In the genomic region with DNA sequence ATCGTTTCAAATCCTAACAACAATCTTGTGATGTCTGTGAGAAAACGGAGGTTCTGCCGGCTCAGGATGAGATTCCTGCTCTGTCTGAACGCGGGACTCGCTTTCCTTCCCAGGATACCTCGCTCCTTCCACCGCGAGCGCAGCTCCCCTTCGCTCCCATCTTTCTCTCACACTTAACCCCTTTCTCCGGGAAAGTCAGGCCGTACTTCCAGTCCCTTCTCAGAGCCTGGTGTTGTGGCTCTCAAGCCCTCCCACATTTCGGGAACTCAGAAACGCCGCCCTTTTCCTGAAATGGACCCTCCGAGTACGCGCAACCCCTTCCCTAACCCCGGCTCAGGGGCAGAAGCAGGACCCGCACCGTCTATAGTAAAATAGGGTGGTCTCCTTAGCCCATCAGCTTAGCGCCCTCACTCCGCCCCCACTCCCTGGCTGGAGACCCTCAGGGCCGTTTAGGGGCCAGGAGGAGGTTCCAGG, we compare ENCODE assay signal across 8 cellular contexts. TPM values are rescaled to one million over a fixed set of nuclear protein-coding genes. Genes with fewer than 3 reads are reported as not detected.
A peak's percentile ranks its signal among the peaks of the same experiment; 100 is the strongest.
DNase-seq lines count a peak whose midpoint lies in the region; ATAC-seq and TF ChIP-seq lines count a peak whose summit lies in the region.

No MANE protein-coding gene starts in this region.

- H3K36me3 Mint-ChIP-seq in activated naive CD4-positive, alpha-beta T cell treated with anti-CD3 and anti-CD28 coated beads, Interleukin-2, amount 50 U/mL, for 72 hours = peaks cover 26 to 27% of the 10 kb centered on the region in 2 donors
- H3K36me3 Mint-ChIP-seq in progenitor cell of endocrine pancreas (ENCODE audit: insufficient read depth) = peaks cover 2% of the 10 kb centered on the region

- H3K4me1 Mint-ChIP-seq in progenitor cell of endocrine pancreas (ENCODE audit: low read depth) = peaks cover 60% of the 10 kb centered on the region

- H3K9me3 Mint-ChIP-seq in activated naive CD4-positive, alpha-beta T cell treated with anti-CD3 and anti-CD28 coated beads, Interleukin-2, amount 50 U/mL, for 72 hours = no peaks in the 10 kb centered on the region
- H3K9me3 Mint-ChIP-seq in progenitor cell of endocrine pancreas (ENCODE audit: low read depth) = no peaks in the 10 kb centered on the region

- DNase-seq in Ammon's horn (ENCODE audit: low spot score) (peak; percentile 67), MV-4-11 (lab: John Stamatoyannopoulos, UW) (peak; percentile 41), left cardiac atrium (no peak), progenitor cell of endocrine pancreas (ENCODE audit: low spot score, unreplicated experiment) (no peak), GM10266 (ENCODE audit: extremely low spot score) (no peak), posterior vena cava (ENCODE audit: low spot score) (no peak)
- peak in 1 of 2 donors; percentile 57 for DNase-seq in activated naive CD4-positive, alpha-beta T cell treated with anti-CD3 and anti-CD28 coated beads, Interleukin-2, amount 50 U/mL, for 72 hours (ENCODE audit: low spot score in 2 of 2)

- peak overlapping the region; percentile 96 to 100 for H3K27ac Mint-ChIP-seq in activated naive CD4-positive, alpha-beta T cell treated with anti-CD3 and anti-CD28 coated beads, Interleukin-2, amount 50 U/mL, for 72 hours
- peak overlapping the region; percentile 98 for H3K27ac Mint-ChIP-seq in progenitor cell of endocrine pancreas

- ATAC-seq in GM18909 (IDR thresholded peaks at IDR 0.05; ENCODE audit: poor library complexity, unreplicated experiment) = peak; percentile 1
- ATAC-seq in activated naive CD4-positive, alpha-beta T cell treated with anti-CD3 and anti-CD28 coated beads, Interleukin-2, amount 50 U/mL, for 72 hours = peak; percentile 2 to 31
- ATAC-seq in left cardiac atrium = peak; percentile 31 to 33

- H3K27me3 Mint-ChIP-seq in progenitor cell of endocrine pancreas = no peaks in the 10 kb centered on the region

- TF ChIP-seq CTCF in progenitor cell of endocrine pancreas (IDR thresholded peaks at IDR 0.05; ENCODE audit: unreplicated experiment) (no peak), GM10266 (IDR thresholded peaks at IDR 0.05; ENCODE audit: control insufficient read depth, insufficient read depth, low read depth, missing control alignments) (no peak)

- intact Hi-C loops in left cardiac atrium (cut with DNase I) = no loop called here
- intact Hi-C loops in posterior vena cava (cut with DNase I) = no loop called here

- peak overlapping the region; percentile 95 for H3K4me3 Mint-ChIP-seq in progenitor cell of endocrine pancreas (ENCODE audit: low read depth)

RNA-seq across cellular contexts. Expression of gene FEM1B, which starts 0.4 kb away (rescaled TPM):
- total RNA-seq in activated naive CD4-positive, alpha-beta T cell treated with anti-CD3 and anti-CD28 coated beads, Interleukin-2, amount 50 U/mL, for 72 hours = 10 to 100 TPM; 40.3 to 43.7 TPM
- total RNA-seq in left cardiac atrium (10 to 100 TPM; 41.1 to 69.7 TPM), progenitor cell of endocrine pancreas (45.9 and 50.5 TPM in 2 replicates), posterior vena cava (100 to 1,000 TPM in 1 of 2 donors, 10 to 100 TPM in 1; 98.5 to 138 TPM)

RNA-seq across cellular contexts. Expression of gene CLN6, which starts 47.6 kb away (rescaled TPM):
- total RNA-seq in activated naive CD4-positive, alpha-beta T cell treated with anti-CD3 and anti-CD28 coated beads, Interleukin-2, amount 50 U/mL, for 72 hours = 10 to 100 TPM; 38.0 to 55.1 TPM
- total RNA-seq in left cardiac atrium (10 to 100 TPM; 10.7 to 12.3 TPM), progenitor cell of endocrine pancreas (46.6 and 48.4 TPM in 2 replicates), posterior vena cava (10 to 100 TPM; 14.9 TPM)

Comparison
In these comparisons a context has a peak if more than half of its experiments do, and no peak if none do; other contexts are left out.
1. DNase-seq: peak in Ammon's horn (single experiment) and MV-4-11 (single experiment); none in left cardiac atrium (single experiment), progenitor cell of endocrine pancreas (single experiment), GM10266 (single experiment) and posterior vena cava (single experiment).
2. Peak in every context shown above with its lines, with median percentiles within 50 percentile points of each other: ATAC-seq.